Comparison of ENCODE assay signal across 9 cellular contexts in the genomic region with DNA sequence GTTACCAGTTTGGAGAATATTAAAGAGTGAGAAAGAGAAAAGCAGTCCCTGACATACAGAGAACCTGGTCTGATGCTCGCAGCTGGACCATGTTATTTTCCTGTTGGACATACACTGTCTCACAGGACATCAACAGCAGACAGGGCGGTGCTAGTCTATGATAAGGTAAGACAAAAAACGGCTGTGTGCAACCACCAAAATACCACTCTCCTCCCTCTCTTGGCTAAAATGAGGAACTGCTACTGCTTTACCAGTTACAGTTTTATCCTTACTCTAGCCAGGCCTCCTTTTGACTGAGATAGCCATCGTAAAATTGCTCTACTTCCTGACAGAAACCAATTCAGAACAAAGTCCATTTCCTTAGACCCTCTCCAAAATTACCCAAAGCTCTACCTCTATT. TPM values are rescaled to one million over a fixed set of nuclear protein-coding genes. Genes with fewer than 3 reads are reported as not detected.
DNase-seq lines count a peak whose midpoint lies in the region; ATAC-seq, FAIRE-seq and TF ChIP-seq lines count a peak whose summit lies in the region.
"Had no signal": no experiment of that assay in that cellular context is flagged by ENCODE, and none has a peak within 500 bp of the region (broad histone marks: within the 10 kb centered on the region; RNA-seq: fewer than 3 reads in every experiment).

No MANE protein-coding gene starts in this region.

- no peak overlapping the region for H3K4me3 ChIP-seq in A549
- H3K4me3 ChIP-seq in PC-9 = no peak overlapping the region

- H3K4me2 ChIP-seq in A549 = no peak overlapping the region
- H3K4me2 ChIP-seq in PC-9 = no peak overlapping the region

- H3K27ac ChIP-seq in A549 (no peak overlapping the region), PC-9 (peak overlapping the region; percentile 66; the same call in 1 of the 2 replicates)

- H3K27me3 ChIP-seq in PC-9 (ENCODE audit: insufficient read depth, low read depth) = no peaks in the 10 kb centered on the region

- no peaks in the 10 kb centered on the region for H3K36me3 ChIP-seq in PC-9 (ENCODE audit: low read depth)

- no peaks in the 10 kb centered on the region for H3K9me2 ChIP-seq in PC-9 (ENCODE audit: insufficient read depth)

- H4K20me1 ChIP-seq in PC-9 (ENCODE audit: insufficient read depth) = no peaks in the 10 kb centered on the region

- no peaks in the 10 kb centered on the region for H3K79me2 ChIP-seq in PC-9 (ENCODE audit: low read depth)

- no peak for TF ChIP-seq EP300 in A549 (IDR thresholded peaks at IDR 0.05)

- no peak for TF ChIP-seq RAD21 in A549 (conservative IDR thresholded peaks at IDR 0.05 in 1 of 2, IDR thresholded peaks at IDR 0.05 in 1 of 2)

- no peak for FAIRE-seq in A549 (lab: Jason Lieb, UNC)

- H3K9me3 ChIP-seq in A549 (no peaks in the 10 kb centered on the region), PC-9 (ENCODE audit: insufficient read depth, low read depth) (peaks cover 7% of the 10 kb centered on the region; the same call in 1 of the 2 replicates)

- WGBS in A549 (ENCODE audit: missing lambda C conversion rate) = 23% methylated on average over 4 of the region's 4 CpGs

- BruUV-seq in PC-9 (replicated peaks; lab: Mats Ljungman, UMichigan) = no TSS peak

- no peak for TF ChIP-seq CTCF in A549 (IDR thresholded peaks at IDR 0.05)
- no peak for TF ChIP-seq CTCF in PC-9 (conservative IDR thresholded peaks at IDR 0.05)

- H3F3A ChIP-seq in PC-9 (ENCODE audit: insufficient read depth, low read depth) = no peaks in the 10 kb centered on the region

- TF ChIP-seq POLR2A in A549 (IDR thresholded peaks at IDR 0.05; ENCODE audit: low read length) = no peak

- POLR2A ChIA-PET in A549 (lab: Yijun Ruan, JAX) (interaction anchor here (1.0 kb wide), 1 partner anchor 47 kb away, joined by 3 read pairs; the partner anchor contains the start of gene ERGIC2), PC-9 (lab: Charles Lee; ENCODE audit: unreplicated experiment) (no interaction called here)

- H3K4me1 ChIP-seq in A549 = no peaks in the 10 kb centered on the region
- peaks cover 19% of the 10 kb centered on the region for H3K4me1 ChIP-seq in PC-9 (replicated peaks; ENCODE audit: insufficient read depth)

- DNase-seq in A549 (ENCODE audit: low read depth in 1 of 2, low spot score in 1 of 2) = peak in 1 of 2 experiments; percentile 9
- DNase-seq in PC-9 = no peak
- DNase-seq in left lobe of liver (ENCODE audit: low spot score) = no peak
- DNase-seq in middle frontal gyrus (ENCODE audit: extremely low spot score, low spot score) = no peak
- no peak for DNase-seq in amniotic stem cell (lab: John Stamatoyannopoulos, UW)
- DNase-seq in NCI-H526 (lab: John Stamatoyannopoulos, UW) = no peak
- DNase-seq: activated naive CD8-positive, alpha-beta T cell treated with anti-CD3 and anti-CD28 coated beads, Interleukin-2, amount 10 ng/mL, durations not matched to agents 7 days and 5 days had no signal

- intact Hi-C loops in PC-9 (cut with micrococcal nuclease; ENCODE audit: unreplicated experiment) = loop anchor here (1.0 kb wide), 1 partner anchor 47 kb away; the partner anchor contains the start of gene ERGIC2

- no peak overlapping the region for H2AFZ ChIP-seq in PC-9

- ATAC-seq in A549 (peak; percentile 67 to 71), GM18868 (IDR thresholded peaks at IDR 0.05; ENCODE audit: unreplicated experiment) (peak; percentile 98), HG02981 (IDR thresholded peaks at IDR 0.05; ENCODE audit: unreplicated experiment) (peak; percentile 98), left lobe of liver (peak; percentile 10)

- CTCF ChIA-PET in A549 (lab: Yijun Ruan, JAX) = interaction anchor here (0.9 kb wide), 1 partner anchor 10 kb away, joined by 3 read pairs; no protein-coding TSS in a partner anchor
- CTCF ChIA-PET in PC-9 (lab: Charles Lee) = no interaction called here

TF ChIP-seq in A549, 52 proteins besides CTCF, POLR2A, EP300 and RAD21:
- no peak for TF ChIP-seq POLR2AphosphoS2 (conservative IDR thresholded peaks at IDR 0.05; ENCODE audit: low read length)
- TF ChIP-seq MAFK (IDR thresholded peaks at IDR 0.05; ENCODE audit: partially characterized antibody) = no peak
- no peak for TF ChIP-seq ZNF302 (CRISPR knock-in tag; IDR thresholded peaks at IDR 0.05)
- TF ChIP-seq, protein P1, sequence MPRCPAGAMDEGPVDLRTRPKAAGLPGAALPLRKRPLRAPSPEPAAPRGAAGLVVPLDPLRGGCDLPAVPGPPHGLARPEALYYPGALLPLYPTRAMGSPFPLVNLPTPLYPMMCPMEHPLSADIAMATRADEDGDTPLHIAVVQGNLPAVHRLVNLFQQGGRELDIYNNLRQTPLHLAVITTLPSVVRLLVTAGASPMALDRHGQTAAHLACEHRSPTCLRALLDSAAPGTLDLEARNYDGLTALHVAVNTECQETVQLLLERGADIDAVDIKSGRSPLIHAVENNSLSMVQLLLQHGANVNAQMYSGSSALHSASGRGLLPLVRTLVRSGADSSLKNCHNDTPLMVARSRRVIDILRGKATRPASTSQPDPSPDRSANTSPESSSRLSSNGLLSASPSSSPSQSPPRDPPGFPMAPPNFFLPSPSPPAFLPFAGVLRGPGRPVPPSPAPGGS (IDR thresholded peaks at IDR 0.05) = no peak
- no peak for TF ChIP-seq BHLHE40 (IDR thresholded peaks at IDR 0.05; ENCODE audit: low read depth, low read length)
- no peak for TF ChIP-seq FOSL2 (IDR thresholded peaks at IDR 0.05)
- no peak for TF ChIP-seq FOSL2 (CRISPR knock-in tag; IDR thresholded peaks at IDR 0.05)
- TF ChIP-seq FOSB (CRISPR knock-in tag; IDR thresholded peaks at IDR 0.05) = no peak
- TF ChIP-seq HOXA7 (CRISPR knock-in tag; IDR thresholded peaks at IDR 0.05) = no peak
- no peak for TF ChIP-seq RNF2 (IDR thresholded peaks at IDR 0.05; ENCODE audit: borderline replicate concordance, low read depth)
- TF ChIP-seq CBX8 (IDR thresholded peaks at IDR 0.05) = no peak
- TF ChIP-seq PHF8 (IDR thresholded peaks at IDR 0.05; ENCODE audit: borderline replicate concordance, low read depth) = no peak
- no peak for TF ChIP-seq CHD2 (IDR thresholded peaks at IDR 0.05; ENCODE audit: low read length, partially characterized antibody)
- no peak for TF ChIP-seq HOXB5 (CRISPR knock-in tag; IDR thresholded peaks at IDR 0.05)
- no peak for TF ChIP-seq TP53 (CRISPR knock-in tag; IDR thresholded peaks at IDR 0.05)
- TF ChIP-seq, protein P2, sequence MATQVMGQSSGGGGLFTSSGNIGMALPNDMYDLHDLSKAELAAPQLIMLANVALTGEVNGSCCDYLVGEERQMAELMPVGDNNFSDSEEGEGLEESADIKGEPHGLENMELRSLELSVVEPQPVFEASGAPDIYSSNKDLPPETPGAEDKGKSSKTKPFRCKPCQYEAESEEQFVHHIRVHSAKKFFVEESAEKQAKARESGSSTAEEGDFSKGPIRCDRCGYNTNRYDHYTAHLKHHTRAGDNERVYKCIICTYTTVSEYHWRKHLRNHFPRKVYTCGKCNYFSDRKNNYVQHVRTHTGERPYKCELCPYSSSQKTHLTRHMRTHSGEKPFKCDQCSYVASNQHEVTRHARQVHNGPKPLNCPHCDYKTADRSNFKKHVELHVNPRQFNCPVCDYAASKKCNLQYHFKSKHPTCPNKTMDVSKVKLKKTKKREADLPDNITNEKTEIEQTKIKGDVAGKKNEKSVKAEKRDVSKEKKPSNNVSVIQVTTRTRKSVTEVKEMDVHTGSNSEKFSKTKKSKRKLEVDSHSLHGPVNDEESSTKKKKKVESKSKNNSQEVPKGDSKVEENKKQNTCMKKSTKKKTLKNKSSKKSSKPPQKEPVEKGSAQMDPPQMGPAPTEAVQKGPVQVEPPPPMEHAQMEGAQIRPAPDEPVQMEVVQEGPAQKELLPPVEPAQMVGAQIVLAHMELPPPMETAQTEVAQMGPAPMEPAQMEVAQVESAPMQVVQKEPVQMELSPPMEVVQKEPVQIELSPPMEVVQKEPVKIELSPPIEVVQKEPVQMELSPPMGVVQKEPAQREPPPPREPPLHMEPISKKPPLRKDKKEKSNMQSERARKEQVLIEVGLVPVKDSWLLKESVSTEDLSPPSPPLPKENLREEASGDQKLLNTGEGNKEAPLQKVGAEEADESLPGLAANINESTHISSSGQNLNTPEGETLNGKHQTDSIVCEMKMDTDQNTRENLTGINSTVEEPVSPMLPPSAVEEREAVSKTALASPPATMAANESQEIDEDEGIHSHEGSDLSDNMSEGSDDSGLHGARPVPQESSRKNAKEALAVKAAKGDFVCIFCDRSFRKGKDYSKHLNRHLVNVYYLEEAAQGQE (IDR thresholded peaks at IDR 0.05) = no peak
- no peak for TF ChIP-seq NPAS2 (CRISPR knock-in tag; IDR thresholded peaks at IDR 0.05; ENCODE audit: borderline replicate concordance)
- TF ChIP-seq PBX3 (IDR thresholded peaks at IDR 0.05) = no peak
- TF ChIP-seq, protein P3, sequence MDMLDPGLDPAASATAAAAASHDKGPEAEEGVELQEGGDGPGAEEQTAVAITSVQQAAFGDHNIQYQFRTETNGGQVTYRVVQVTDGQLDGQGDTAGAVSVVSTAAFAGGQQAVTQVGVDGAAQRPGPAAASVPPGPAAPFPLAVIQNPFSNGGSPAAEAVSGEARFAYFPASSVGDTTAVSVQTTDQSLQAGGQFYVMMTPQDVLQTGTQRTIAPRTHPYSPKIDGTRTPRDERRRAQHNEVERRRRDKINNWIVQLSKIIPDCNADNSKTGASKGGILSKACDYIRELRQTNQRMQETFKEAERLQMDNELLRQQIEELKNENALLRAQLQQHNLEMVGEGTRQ (IDR thresholded peaks at IDR 0.05) = no peak

RNA-seq across cellular contexts. Expression of gene ERGIC2, which starts 47.0 kb away (rescaled TPM):
- 60.0 and 69.3 TPM in 2 replicates for polyA plus RNA-seq in A549 (2011; rRNA removed)
- polyA plus RNA-seq in A549 (2012; cell fraction: cytosol; rRNA removed) = 16.0 and 17.9 TPM in 2 replicates
- polyA plus RNA-seq in A549 (2012; cell fraction: nucleus; rRNA removed) = 4.2 and 5.7 TPM in 2 replicates
- 94.1 to 100 TPM (median 94.4 TPM) in 3 replicates for polyA plus RNA-seq in A549 (2017; fragmentation: RNase III; extraction: RNeasy Plus Mini Kit Qiagen cat#74134 plus additional on column Dnase treatment)
- polyA minus RNA-seq in A549 (2011; rRNA and poly(A)+ RNA removed) = 13.8 and 18.0 TPM in 2 replicates
- total RNA-seq in PC-9 (2021) = 95.5 and 141 TPM in 2 replicates
- 31.7 TPM for total RNA-seq in left lobe of liver

Comparison
In these comparisons a context has a peak if more than half of its experiments do, and no peak if none do; other contexts are left out.
1. ATAC-seq: peak in every context shown above with its lines; median percentile 98 in GM18868; 98 in HG02981; 69 in A549; 10 in left lobe of liver.